In the genomic region with DNA sequence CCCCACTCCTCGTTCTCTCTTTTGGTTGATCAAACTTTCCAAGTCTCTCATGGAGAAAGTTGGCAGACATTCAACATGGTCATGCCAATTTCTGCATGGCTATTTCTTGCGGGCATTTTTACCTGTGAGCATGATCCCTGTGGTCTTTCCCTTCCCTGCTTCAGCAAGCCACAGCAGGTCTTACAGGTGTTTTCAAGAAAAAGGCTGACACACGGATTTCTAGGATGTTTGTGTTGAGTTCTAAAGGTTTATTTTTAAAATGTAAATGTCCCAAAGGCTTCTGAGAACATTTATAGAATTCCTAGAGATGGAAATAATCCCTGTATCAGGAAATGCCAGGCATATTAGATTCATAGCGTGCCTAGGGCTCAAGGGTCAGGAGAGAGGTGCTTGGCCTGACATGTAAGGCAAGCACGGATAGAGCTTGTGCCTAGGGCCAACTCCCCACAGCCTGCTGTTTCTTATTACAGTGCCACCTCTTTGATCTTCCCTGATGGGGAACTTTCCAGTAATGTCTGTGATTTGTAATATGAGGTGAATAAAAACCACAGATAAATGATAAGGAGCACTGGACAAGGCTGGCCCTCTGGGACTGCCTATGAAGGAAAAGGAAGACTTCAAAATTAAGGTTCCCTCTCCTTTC, we compare ENCODE assay signal across 2 cellular contexts.
TF ChIP-seq lines count a peak whose summit lies in the region.

No MANE protein-coding gene starts in this region.

TF ChIP-seq in HCT116, 20 proteins besides CTCF, POLR2A, EP300 and RAD21 (continued from another document):
- TF ChIP-seq YY1 (IDR thresholded peaks at IDR 0.05; ENCODE audit: extremely low read depth, insufficient replicate concordance, low read depth, low read length) (no peak), EGR1 (IDR thresholded peaks at IDR 0.05; ENCODE audit: low read depth) (no peak), EZH2 (IDR thresholded peaks at IDR 0.05) (no peak), POLR2AphosphoS5 (IDR thresholded peaks at IDR 0.05; ENCODE audit: low read depth, low read length) (no peak), SRF (IDR thresholded peaks at IDR 0.05; ENCODE audit: low read depth) (0 out of 2 replicates have a peak, but pooled peaks have one; percentile 21), CEBPB (IDR thresholded peaks at IDR 0.05; ENCODE audit: low read depth) (peak; percentile 31; the same call in 1 of the 2 replicates), ZNF274 (IDR thresholded peaks at IDR 0.05; ENCODE audit: low read depth, low read length) (no peak), CBX3 (IDR thresholded peaks at IDR 0.05; ENCODE audit: low read depth) (no peak), ELF1 (IDR thresholded peaks at IDR 0.05; ENCODE audit: borderline replicate concordance, low read depth) (no peak), EZH2phosphoT487 (IDR thresholded peaks at IDR 0.05; ENCODE audit: borderline replicate concordance) (no peak), SP1 (IDR thresholded peaks at IDR 0.05; ENCODE audit: low read depth) (peak; percentile 60)
- TF ChIP-seq, protein P1, sequence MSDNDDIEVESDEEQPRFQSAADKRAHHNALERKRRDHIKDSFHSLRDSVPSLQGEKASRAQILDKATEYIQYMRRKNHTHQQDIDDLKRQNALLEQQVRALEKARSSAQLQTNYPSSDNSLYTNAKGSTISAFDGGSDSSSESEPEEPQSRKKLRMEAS (IDR thresholded peaks at IDR 0.05) = no peak; the same call in 1 of the 2 replicates
- TF ChIP-seq, protein P2, sequence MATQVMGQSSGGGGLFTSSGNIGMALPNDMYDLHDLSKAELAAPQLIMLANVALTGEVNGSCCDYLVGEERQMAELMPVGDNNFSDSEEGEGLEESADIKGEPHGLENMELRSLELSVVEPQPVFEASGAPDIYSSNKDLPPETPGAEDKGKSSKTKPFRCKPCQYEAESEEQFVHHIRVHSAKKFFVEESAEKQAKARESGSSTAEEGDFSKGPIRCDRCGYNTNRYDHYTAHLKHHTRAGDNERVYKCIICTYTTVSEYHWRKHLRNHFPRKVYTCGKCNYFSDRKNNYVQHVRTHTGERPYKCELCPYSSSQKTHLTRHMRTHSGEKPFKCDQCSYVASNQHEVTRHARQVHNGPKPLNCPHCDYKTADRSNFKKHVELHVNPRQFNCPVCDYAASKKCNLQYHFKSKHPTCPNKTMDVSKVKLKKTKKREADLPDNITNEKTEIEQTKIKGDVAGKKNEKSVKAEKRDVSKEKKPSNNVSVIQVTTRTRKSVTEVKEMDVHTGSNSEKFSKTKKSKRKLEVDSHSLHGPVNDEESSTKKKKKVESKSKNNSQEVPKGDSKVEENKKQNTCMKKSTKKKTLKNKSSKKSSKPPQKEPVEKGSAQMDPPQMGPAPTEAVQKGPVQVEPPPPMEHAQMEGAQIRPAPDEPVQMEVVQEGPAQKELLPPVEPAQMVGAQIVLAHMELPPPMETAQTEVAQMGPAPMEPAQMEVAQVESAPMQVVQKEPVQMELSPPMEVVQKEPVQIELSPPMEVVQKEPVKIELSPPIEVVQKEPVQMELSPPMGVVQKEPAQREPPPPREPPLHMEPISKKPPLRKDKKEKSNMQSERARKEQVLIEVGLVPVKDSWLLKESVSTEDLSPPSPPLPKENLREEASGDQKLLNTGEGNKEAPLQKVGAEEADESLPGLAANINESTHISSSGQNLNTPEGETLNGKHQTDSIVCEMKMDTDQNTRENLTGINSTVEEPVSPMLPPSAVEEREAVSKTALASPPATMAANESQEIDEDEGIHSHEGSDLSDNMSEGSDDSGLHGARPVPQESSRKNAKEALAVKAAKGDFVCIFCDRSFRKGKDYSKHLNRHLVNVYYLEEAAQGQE (IDR thresholded peaks at IDR 0.05; ENCODE audit: low read depth) = no peak
- TF ChIP-seq, protein P3, sequence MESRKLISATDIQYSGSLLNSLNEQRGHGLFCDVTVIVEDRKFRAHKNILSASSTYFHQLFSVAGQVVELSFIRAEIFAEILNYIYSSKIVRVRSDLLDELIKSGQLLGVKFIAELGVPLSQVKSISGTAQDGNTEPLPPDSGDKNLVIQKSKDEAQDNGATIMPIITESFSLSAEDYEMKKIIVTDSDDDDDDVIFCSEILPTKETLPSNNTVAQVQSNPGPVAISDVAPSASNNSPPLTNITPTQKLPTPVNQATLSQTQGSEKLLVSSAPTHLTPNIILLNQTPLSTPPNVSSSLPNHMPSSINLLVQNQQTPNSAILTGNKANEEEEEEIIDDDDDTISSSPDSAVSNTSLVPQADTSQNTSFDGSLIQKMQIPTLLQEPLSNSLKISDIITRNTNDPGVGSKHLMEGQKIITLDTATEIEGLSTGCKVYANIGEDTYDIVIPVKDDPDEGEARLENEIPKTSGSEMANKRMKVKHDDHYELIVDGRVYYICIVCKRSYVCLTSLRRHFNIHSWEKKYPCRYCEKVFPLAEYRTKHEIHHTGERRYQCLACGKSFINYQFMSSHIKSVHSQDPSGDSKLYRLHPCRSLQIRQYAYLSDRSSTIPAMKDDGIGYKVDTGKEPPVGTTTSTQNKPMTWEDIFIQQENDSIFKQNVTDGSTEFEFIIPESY (IDR thresholded peaks at IDR 0.05; ENCODE audit: extremely low read depth, insufficient replicate concordance, low read length) = no peak

TF ChIP-seq in endothelial cell of umbilical vein, 7 proteins besides CTCF, POLR2A, EP300 and RAD21 (continued from another document):
- TF ChIP-seq, protein P1 (IDR thresholded peaks at IDR 0.05; ENCODE audit: insufficient read depth, insufficient read length) = no peak
- no peak for TF ChIP-seq MYC (IDR thresholded peaks at IDR 0.05; ENCODE audit: low read depth, low read length)
- TF ChIP-seq FOS (IDR thresholded peaks at IDR 0.05; ENCODE audit: borderline replicate concordance, insufficient read depth, low read length) = no peak
- no peak for TF ChIP-seq JUN (IDR thresholded peaks at IDR 0.05; ENCODE audit: borderline replicate concordance, insufficient read depth, insufficient read length, low read depth)
- TF ChIP-seq GATA2 (IDR thresholded peaks at IDR 0.05; ENCODE audit: insufficient read depth, insufficient read length, low read depth, low read length) = peak; percentile 25
- no peak for TF ChIP-seq EZH2 (IDR thresholded peaks at IDR 0.05; ENCODE audit: borderline replicate concordance, low read depth, low read length, severe bottlenecking)
